ENCODE assay signal across 26 cellular contexts in the genomic region with DNA sequence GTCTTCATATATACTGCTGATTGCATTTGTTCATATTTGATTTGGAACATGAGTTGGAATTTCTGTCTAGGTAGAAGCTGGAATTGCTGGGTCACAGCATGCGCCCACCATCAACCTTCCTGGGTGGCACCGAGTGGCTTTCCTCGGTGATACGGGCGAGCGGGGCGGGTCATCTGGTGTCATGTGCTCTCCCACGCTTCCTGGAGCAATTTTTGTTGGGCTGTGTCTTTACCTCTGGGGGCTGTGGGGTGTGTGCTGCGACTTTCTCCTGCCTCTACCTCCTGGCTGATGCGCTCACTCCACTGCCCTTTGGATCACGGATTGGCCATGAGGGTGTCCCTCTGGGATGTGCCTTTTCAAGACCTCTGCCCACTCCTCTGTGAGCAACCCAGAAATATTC.
"Had no signal": no experiment of that assay in that cellular context is flagged by ENCODE, and none has a peak within 500 bp of the region (broad histone marks: within the 10 kb centered on the region; RNA-seq: fewer than 3 reads in every experiment).

No MANE protein-coding gene starts in this region.

- H3K4me3 Mint-ChIP-seq: activated CD4-positive, alpha-beta T cell treated with anti-CD3 and anti-CD28 coated beads for 36 hours; activated CD8-positive, alpha-beta memory T cell treated with anti-CD3 and anti-CD28 coated beads, Interleukin-2, amount 10 ng/mL, durations not matched to agents 7 days and 5 days; activated CD8-positive, alpha-beta T cell treated with anti-CD3 and anti-CD28 coated beads, Interleukin-2, amount 10 ng/mL, durations not matched to agents 7 days and 5 days; activated naive CD4-positive, alpha-beta T cell treated with anti-CD3 and anti-CD28 coated beads for 36 hours; activated naive CD8-positive, alpha-beta T cell treated with anti-CD3 and anti-CD28 coated beads for 36 hours; effector memory CD8-positive, alpha-beta T cell; immature natural killer cell; T-helper 1 cell treated with Interleukin-12 subunit alpha and Interleukin-12 subunit beta and Interleukin-4 antibody, amounts not matched to agents 30 μg/mL and 1 μg/mL, for 36 hours; WTC11 had no signal

- H3K27ac Mint-ChIP-seq: activated CD4-positive, alpha-beta T cell treated with anti-CD3 and anti-CD28 coated beads for 36 hours; activated CD8-positive, alpha-beta memory T cell treated with anti-CD3 and anti-CD28 coated beads, Interleukin-2, amount 10 ng/mL, durations not matched to agents 7 days and 5 days; activated CD8-positive, alpha-beta T cell treated with anti-CD3 and anti-CD28 coated beads, Interleukin-2, amount 10 ng/mL, durations not matched to agents 7 days and 5 days; activated naive CD4-positive, alpha-beta T cell treated with anti-CD3 and anti-CD28 coated beads for 36 hours; activated naive CD8-positive, alpha-beta T cell treated with anti-CD3 and anti-CD28 coated beads for 36 hours; effector memory CD8-positive, alpha-beta T cell; immature natural killer cell; T-helper 1 cell treated with Interleukin-12 subunit alpha and Interleukin-12 subunit beta and Interleukin-4 antibody, amounts not matched to agents 30 μg/mL and 1 μg/mL, for 36 hours; WTC11 had no signal

- H3K27ac ChIP-seq: adrenal gland, body of pancreas, gastroesophageal sphincter, thoracic aorta, uterus had no signal

- H3K36me3 Mint-ChIP-seq: activated CD8-positive, alpha-beta memory T cell treated with anti-CD3 and anti-CD28 coated beads, Interleukin-2, amount 10 ng/mL, durations not matched to agents 7 days and 5 days; activated naive CD8-positive, alpha-beta T cell treated with anti-CD3 and anti-CD28 coated beads for 36 hours; immature natural killer cell; naive thymus-derived CD8-positive, alpha-beta T cell; WTC11 had no signal

- H3K27me3 ChIP-seq: adrenal gland, body of pancreas, uterus had no signal

- H3K4me1 ChIP-seq: body of pancreas had no signal

- H3K9me3 Mint-ChIP-seq: activated naive CD4-positive, alpha-beta T cell treated with anti-CD3 and anti-CD28 coated beads for 36 hours; activated naive CD8-positive, alpha-beta T cell treated with anti-CD3 and anti-CD28 coated beads for 36 hours; effector memory CD8-positive, alpha-beta T cell; naive thymus-derived CD8-positive, alpha-beta T cell; T-helper 1 cell treated with Interleukin-12 subunit alpha and Interleukin-12 subunit beta and Interleukin-4 antibody, amounts not matched to agents 30 μg/mL and 1 μg/mL, for 36 hours; WTC11 had no signal

- H3K27me3 Mint-ChIP-seq: activated CD4-positive, alpha-beta T cell treated with anti-CD3 and anti-CD28 coated beads for 36 hours; activated CD8-positive, alpha-beta memory T cell treated with anti-CD3 and anti-CD28 coated beads, Interleukin-2, amount 10 ng/mL, durations not matched to agents 7 days and 5 days had no signal

- H3K4me3 ChIP-seq: adrenal gland, body of pancreas, gastroesophageal sphincter, thoracic aorta, uterus had no signal

- DNase-seq: activated CD4-positive, alpha-beta T cell treated with anti-CD3 and anti-CD28 coated beads for 36 hours; activated CD8-positive, alpha-beta memory T cell treated with anti-CD3 and anti-CD28 coated beads, Interleukin-2, amount 10 ng/mL, durations not matched to agents 7 days and 5 days; activated CD8-positive, alpha-beta T cell treated with anti-CD3 and anti-CD28 coated beads, Interleukin-2, amount 10 ng/mL, durations not matched to agents 7 days and 5 days; activated naive CD4-positive, alpha-beta T cell treated with anti-CD3 and anti-CD28 coated beads for 36 hours; activated naive CD8-positive, alpha-beta T cell treated with anti-CD3 and anti-CD28 coated beads for 36 hours; adrenal gland; body of pancreas; caudate nucleus; cortex of kidney; effector memory CD8-positive, alpha-beta T cell; erythroblast; hypothalamus; immature natural killer cell; naive thymus-derived CD8-positive, alpha-beta T cell; right cardiac atrium; stimulated activated CD4-positive, alpha-beta T cell treated with anti-CD3 and anti-CD28 coated beads, Interleukin-12 subunit alpha, Interleukin-12 subunit beta, amount 100 ng/mL, for 4 hours; stimulated activated CD4-positive, alpha-beta T cell treated with anti-CD3 and anti-CD28 coated beads, Interleukin-4, amount 100 ng/mL, for 1 hour; stimulated activated naive CD8-positive, alpha-beta T cell treated with anti-CD3 and anti-CD28 coated beads, Interleukin-15, Interleukin-2, amounts not matched to agents 100 U/mL and 50 U/mL, for 24 hours; SW 1271; T1000; trophoblast cell; uterus had no signal

- H3K9me3 ChIP-seq: adrenal gland, body of pancreas, gastroesophageal sphincter, thoracic aorta, uterus had no signal

- H3K4me1 Mint-ChIP-seq: activated CD4-positive, alpha-beta T cell treated with anti-CD3 and anti-CD28 coated beads for 36 hours; activated CD8-positive, alpha-beta memory T cell treated with anti-CD3 and anti-CD28 coated beads, Interleukin-2, amount 10 ng/mL, durations not matched to agents 7 days and 5 days; activated naive CD8-positive, alpha-beta T cell treated with anti-CD3 and anti-CD28 coated beads for 36 hours; immature natural killer cell; WTC11 had no signal

- ATAC-seq: activated CD4-positive, alpha-beta T cell treated with anti-CD3 and anti-CD28 coated beads for 36 hours; activated CD8-positive, alpha-beta memory T cell treated with anti-CD3 and anti-CD28 coated beads, Interleukin-2, amount 10 ng/mL, durations not matched to agents 7 days and 5 days; activated CD8-positive, alpha-beta T cell treated with anti-CD3 and anti-CD28 coated beads, Interleukin-2, amount 10 ng/mL, durations not matched to agents 7 days and 5 days; body of pancreas; effector memory CD8-positive, alpha-beta T cell; gastroesophageal sphincter; naive thymus-derived CD8-positive, alpha-beta T cell; right cardiac atrium; stimulated activated naive CD8-positive, alpha-beta T cell treated with anti-CD3 and anti-CD28 coated beads, Interleukin-15, Interleukin-2, amounts not matched to agents 100 U/mL and 50 U/mL, for 24 hours; WTC11 had no signal

- H3K36me3 ChIP-seq: adrenal gland, gastroesophageal sphincter, thoracic aorta, uterus had no signal
